In genomic region chr7:45593121-45593541, GRCh38 we compare ENCODE assay signal across 17 cellular contexts. TPM values are rescaled to one million over a fixed set of nuclear protein-coding genes. Genes with fewer than 3 reads are reported as not detected.
"Had no signal": no experiment of that assay in that cellular context is flagged by ENCODE, and none has a peak within 500 bp of the region (broad histone marks: within the 10 kb centered on the region; RNA-seq: fewer than 3 reads in every experiment).

No MANE protein-coding gene starts in this region.

- H3K4me1 Mint-ChIP-seq: activated CD4-positive, alpha-beta T cell treated with anti-CD3 and anti-CD28 coated beads, Interleukin-2, amount 10 ng/mL, durations not matched to agents 7 days and 5 days; activated naive CD8-positive, alpha-beta T cell treated with anti-CD3 and anti-CD28 coated beads, Interleukin-2, amount 10 ng/mL, durations not matched to agents 7 days and 5 days; central memory CD8-positive, alpha-beta T cell; naive thymus-derived CD8-positive, alpha-beta T cell had no signal

- DNase-seq: activated CD4-positive, alpha-beta T cell treated with anti-CD3 and anti-CD28 coated beads, Interleukin-2, amount 10 ng/mL, durations not matched to agents 7 days and 5 days; activated CD4-positive, CD25-positive, alpha-beta regulatory T cell; activated naive CD8-positive, alpha-beta T cell treated with anti-CD3 and anti-CD28 coated beads, Interleukin-2, amount 10 ng/mL, durations not matched to agents 7 days and 5 days; activated T-cell treated with anti-CD3 and anti-CD28 coated beads, Interleukin-2, amount 50 U/mL, for 4 hours; effector memory CD8-positive, alpha-beta T cell; mammary epithelial cell; naive thymus-derived CD8-positive, alpha-beta T cell; small intestine; stimulated activated naive CD8-positive, alpha-beta T cell treated with anti-CD3 and anti-CD28 coated beads, Interleukin-15, Interleukin-2, amounts not matched to agents 100 U/mL and 50 U/mL, for 24 hours; SW 1271 had no signal

- H3K9me3 Mint-ChIP-seq: activated CD4-positive, alpha-beta T cell treated with anti-CD3 and anti-CD28 coated beads, Interleukin-2, amount 10 ng/mL, durations not matched to agents 7 days and 5 days; activated naive CD8-positive, alpha-beta T cell treated with anti-CD3 and anti-CD28 coated beads, Interleukin-2, amount 10 ng/mL, durations not matched to agents 7 days and 5 days; activated T-cell treated with anti-CD3 and anti-CD28 coated beads, Interleukin-2, amount 50 U/mL, for 4 hours; brain; central memory CD8-positive, alpha-beta T cell; effector memory CD8-positive, alpha-beta T cell; naive thymus-derived CD8-positive, alpha-beta T cell had no signal

- H3K4me1 ChIP-seq: gastroesophageal sphincter, SJSA1, suprapubic skin, upper lobe of left lung had no signal

- H3K9me3 ChIP-seq: gastroesophageal sphincter, SJSA1, suprapubic skin, upper lobe of left lung had no signal

- H3K27ac Mint-ChIP-seq: activated CD4-positive, alpha-beta T cell treated with anti-CD3 and anti-CD28 coated beads, Interleukin-2, amount 10 ng/mL, durations not matched to agents 7 days and 5 days; activated naive CD8-positive, alpha-beta T cell treated with anti-CD3 and anti-CD28 coated beads, Interleukin-2, amount 10 ng/mL, durations not matched to agents 7 days and 5 days; effector memory CD8-positive, alpha-beta T cell; naive thymus-derived CD8-positive, alpha-beta T cell had no signal

- H3K27me3 Mint-ChIP-seq: activated CD4-positive, alpha-beta T cell treated with anti-CD3 and anti-CD28 coated beads, Interleukin-2, amount 10 ng/mL, durations not matched to agents 7 days and 5 days; activated naive CD8-positive, alpha-beta T cell treated with anti-CD3 and anti-CD28 coated beads, Interleukin-2, amount 10 ng/mL, durations not matched to agents 7 days and 5 days; brain had no signal

- H3K4me3 ChIP-seq: gastroesophageal sphincter, SJSA1, suprapubic skin, upper lobe of left lung had no signal

- ATAC-seq: activated T-cell treated with anti-CD3 and anti-CD28 coated beads, Interleukin-2, amount 50 U/mL, for 4 hours; effector memory CD8-positive, alpha-beta T cell; gastroesophageal sphincter; naive thymus-derived CD8-positive, alpha-beta T cell; stimulated activated naive CD8-positive, alpha-beta T cell treated with anti-CD3 and anti-CD28 coated beads, Interleukin-15, Interleukin-2, amounts not matched to agents 100 U/mL and 50 U/mL, for 24 hours had no signal

- H3K27me3 ChIP-seq: gastroesophageal sphincter, SJSA1, suprapubic skin, upper lobe of left lung had no signal

- FAIRE-seq: small intestine, TTC549 had no signal

- H3K27ac ChIP-seq: gastroesophageal sphincter, SJSA1, suprapubic skin, upper lobe of left lung had no signal

- H3K36me3 ChIP-seq: SJSA1, suprapubic skin, upper lobe of left lung had no signal

- H3K4me3 Mint-ChIP-seq: activated CD4-positive, alpha-beta T cell treated with anti-CD3 and anti-CD28 coated beads, Interleukin-2, amount 10 ng/mL, durations not matched to agents 7 days and 5 days; activated naive CD8-positive, alpha-beta T cell treated with anti-CD3 and anti-CD28 coated beads, Interleukin-2, amount 10 ng/mL, durations not matched to agents 7 days and 5 days; activated T-cell treated with anti-CD3 and anti-CD28 coated beads, Interleukin-2, amount 50 U/mL, for 4 hours; brain; central memory CD8-positive, alpha-beta T cell; effector memory CD8-positive, alpha-beta T cell; naive thymus-derived CD8-positive, alpha-beta T cell had no signal

- H3K36me3 Mint-ChIP-seq: activated naive CD8-positive, alpha-beta T cell treated with anti-CD3 and anti-CD28 coated beads, Interleukin-2, amount 10 ng/mL, durations not matched to agents 7 days and 5 days; brain; naive thymus-derived CD8-positive, alpha-beta T cell had no signal

RNA-seq across cellular contexts. Expression of gene ADCY1, which starts 19.0 kb away (rescaled TPM):
- total RNA-seq: naive thymus-derived CD8-positive, alpha-beta T cell had no signal
